ENCODE assay signal across 3 cellular contexts in the genomic region with DNA sequence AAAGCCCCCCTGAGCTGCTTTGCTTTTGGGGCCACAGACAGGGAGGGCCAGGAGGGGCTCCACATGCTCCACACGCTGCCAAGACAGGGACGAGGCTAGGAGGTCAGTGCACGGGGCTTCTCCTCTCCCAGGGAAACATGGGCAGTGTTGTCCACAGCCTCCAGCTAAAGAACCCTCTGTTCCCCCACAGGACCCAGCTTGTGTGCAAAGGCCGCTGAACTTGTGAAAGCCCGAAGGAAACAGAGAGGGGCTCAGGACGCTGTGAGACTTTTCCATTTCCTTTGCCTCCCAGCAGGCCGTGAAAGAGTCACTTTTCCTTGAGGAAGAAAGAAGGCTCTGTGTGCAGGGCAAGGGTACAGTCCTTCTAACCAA.
TF ChIP-seq lines count a peak whose summit lies in the region.

No MANE protein-coding gene starts in this region.

TF ChIP-seq in IMR-90, 13 proteins besides CTCF, POLR2A, EP300 and RAD21:
- TF ChIP-seq, protein P1, sequence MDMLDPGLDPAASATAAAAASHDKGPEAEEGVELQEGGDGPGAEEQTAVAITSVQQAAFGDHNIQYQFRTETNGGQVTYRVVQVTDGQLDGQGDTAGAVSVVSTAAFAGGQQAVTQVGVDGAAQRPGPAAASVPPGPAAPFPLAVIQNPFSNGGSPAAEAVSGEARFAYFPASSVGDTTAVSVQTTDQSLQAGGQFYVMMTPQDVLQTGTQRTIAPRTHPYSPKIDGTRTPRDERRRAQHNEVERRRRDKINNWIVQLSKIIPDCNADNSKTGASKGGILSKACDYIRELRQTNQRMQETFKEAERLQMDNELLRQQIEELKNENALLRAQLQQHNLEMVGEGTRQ (IDR thresholded peaks at IDR 0.05; ENCODE audit: low read depth, low read length): no peak
- TF ChIP-seq MAZ (IDR thresholded peaks at IDR 0.05; ENCODE audit: borderline replicate concordance, low read depth, low read length): peak; percentile 9; the same call in 1 of the 2 replicates

TF ChIP-seq in endothelial cell of umbilical vein, 7 proteins besides CTCF, POLR2A, EP300 and RAD21:
- TF ChIP-seq EZH2 (IDR thresholded peaks at IDR 0.05; ENCODE audit: borderline replicate concordance, low read depth, low read length, severe bottlenecking) (no peak), GATA2 (IDR thresholded peaks at IDR 0.05; ENCODE audit: insufficient read depth, insufficient read length, low read depth, low read length) (no peak), MAX (IDR thresholded peaks at IDR 0.05; ENCODE audit: insufficient read depth, insufficient read length) (no peak), JUN (IDR thresholded peaks at IDR 0.05; ENCODE audit: borderline replicate concordance, insufficient read depth, insufficient read length, low read depth) (no peak), POLR2AphosphoS5 (IDR thresholded peaks at IDR 0.05; ENCODE audit: insufficient read depth, low read depth, low read length) (no peak)

TF ChIP-seq in HEK293T, 16 proteins besides CTCF, POLR2A, EP300 and RAD21:
- TF ChIP-seq CTBP1 (IDR thresholded peaks at IDR 0.05; ENCODE audit: borderline replicate concordance) (no peak), ARNT (IDR thresholded peaks at IDR 0.05) (no peak), FOXK2 (IDR thresholded peaks at IDR 0.05) (no peak), SP1 (IDR thresholded peaks at IDR 0.05) (no peak), L3MBTL2 (conservative IDR thresholded peaks at IDR 0.05) (no peak), FOXA1 (IDR thresholded peaks at IDR 0.05) (no peak), HDGF (IDR thresholded peaks at IDR 0.05; ENCODE audit: borderline replicate concordance) (no peak), ELF4 (IDR thresholded peaks at IDR 0.05) (no peak), BHLHE40 (IDR thresholded peaks at IDR 0.05; ENCODE audit: borderline replicate concordance) (no peak), LEF1 (IDR thresholded peaks at IDR 0.05; ENCODE audit: borderline replicate concordance) (no peak), FOXM1 (IDR thresholded peaks at IDR 0.05; ENCODE audit: borderline replicate concordance) (no peak), ZNF384 (IDR thresholded peaks at IDR 0.05) (no peak), TARDBP (IDR thresholded peaks at IDR 0.05) (no peak), NFRKB (IDR thresholded peaks at IDR 0.05) (no peak), SUZ12 (IDR thresholded peaks at IDR 0.05) (no peak), PKNOX1 (IDR thresholded peaks at IDR 0.05) (no peak)
